19 cellular contexts compared by ENCODE assay signal in the genomic region with DNA sequence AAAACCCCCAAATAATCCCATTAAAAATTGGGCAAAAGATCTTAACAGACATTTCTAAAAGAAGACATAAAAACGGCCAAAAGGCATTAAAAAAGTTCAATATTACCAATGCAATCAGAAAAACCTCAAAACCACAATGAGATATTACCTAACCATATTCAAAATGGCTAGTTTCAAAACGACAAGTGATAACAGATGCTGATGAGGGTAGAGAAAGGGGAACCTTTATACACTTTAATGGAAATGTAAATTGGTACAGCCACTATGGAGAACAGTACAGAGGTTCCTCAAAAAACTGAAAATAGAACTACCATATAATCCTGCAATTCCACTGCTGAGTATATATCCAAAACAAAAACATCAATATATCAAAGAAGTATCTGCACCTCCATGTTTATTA. TPM values are rescaled to one million over a fixed set of nuclear protein-coding genes. Genes with fewer than 3 reads are reported as not detected.
"Had no signal": no experiment of that assay in that cellular context is flagged by ENCODE, and none has a peak within 500 bp of the region (broad histone marks: within the 10 kb centered on the region; RNA-seq: fewer than 3 reads in every experiment).

No MANE protein-coding gene starts in this region.

- H3K27ac Mint-ChIP-seq: activated naive CD4-positive, alpha-beta T cell treated with anti-CD3 and anti-CD28 coated beads, Interleukin-2, amount 50 U/mL, for 72 hours; dendritic cell treated with granulocyte-macrophage colony-stimulating factor and Interleukin-4, amounts not matched to agents 40 ng/mL and 50 ng/mL, for 4 days; naive thymus-derived CD4-positive, alpha-beta T cell; neural progenitor cell had no signal

- H3K27me3 ChIP-seq: esophagus muscularis mucosa, neural progenitor cell, tibial artery had no signal

- H3K9me3 Mint-ChIP-seq: dendritic cell treated with granulocyte-macrophage colony-stimulating factor and Interleukin-4, amounts not matched to agents 40 ng/mL and 50 ng/mL, for 4 days; neural progenitor cell had no signal

- H3K4me3 Mint-ChIP-seq: dendritic cell treated with granulocyte-macrophage colony-stimulating factor and Interleukin-4, amounts not matched to agents 40 ng/mL and 50 ng/mL, for 4 days; naive thymus-derived CD4-positive, alpha-beta T cell; neural progenitor cell had no signal

- H2AFZ ChIP-seq: neural progenitor cell had no signal

- H3K4me2 ChIP-seq: neural progenitor cell had no signal

- FAIRE-seq: bronchial epithelial cell, endothelial cell of umbilical vein had no signal

- H3K9me3 ChIP-seq: esophagus muscularis mucosa, psoas muscle, tibial artery had no signal

- H3K27ac ChIP-seq: esophagus muscularis mucosa, neural progenitor cell, psoas muscle, tibial artery had no signal

- H3K36me3 Mint-ChIP-seq: activated naive CD4-positive, alpha-beta T cell treated with anti-CD3 and anti-CD28 coated beads, Interleukin-2, amount 50 U/mL, for 72 hours had no signal

- DNase-seq: activated CD8-positive, alpha-beta memory T cell treated with anti-CD3 and anti-CD28 coated beads for 24 hours; activated gamma-delta T cell; effector CD8-positive, alpha-beta T cell; mesendoderm; naive thymus-derived CD4-positive, alpha-beta T cell; psoas muscle; right cardiac atrium; stimulated activated CD4-positive, alpha-beta T cell treated with anti-CD3 and anti-CD28 coated beads, Interleukin-2, amount 100 ng/mL, for 24 hours; stimulated activated naive CD8-positive, alpha-beta T cell treated with anti-CD3 and anti-CD28 coated beads, Interleukin-15, Interleukin-2, amounts not matched to agents 100 U/mL and 50 U/mL, for 24 hours; substantia nigra; T1000; tibial artery had no signal

- H3K9ac ChIP-seq: neural progenitor cell had no signal

- H3K4me1 ChIP-seq: psoas muscle had no signal

- ATAC-seq: activated CD4-positive, CD25-positive, alpha-beta regulatory T cell treated with anti-CD3 and anti-CD28 coated beads, Interleukin-2, amount 50 U/mL, for 24 hours; activated naive CD4-positive, alpha-beta T cell treated with anti-CD3 and anti-CD28 coated beads, Interleukin-2, amount 50 U/mL, for 72 hours; naive thymus-derived CD4-positive, alpha-beta T cell; psoas muscle; right cardiac atrium; stimulated activated naive CD8-positive, alpha-beta T cell treated with anti-CD3 and anti-CD28 coated beads, Interleukin-15, Interleukin-2, amounts not matched to agents 100 U/mL and 50 U/mL, for 24 hours had no signal

RNA-seq across cellular contexts. Expression of gene AADAT, which starts 6.2 kb away (rescaled TPM):
- total RNA-seq: activated naive CD4-positive, alpha-beta T cell treated with anti-CD3 and anti-CD28 coated beads, Interleukin-2, amount 50 U/mL, for 72 hours; naive thymus-derived CD4-positive, alpha-beta T cell had no signal
